ENCODE assay signal across 8 cellular contexts in the genomic region with DNA sequence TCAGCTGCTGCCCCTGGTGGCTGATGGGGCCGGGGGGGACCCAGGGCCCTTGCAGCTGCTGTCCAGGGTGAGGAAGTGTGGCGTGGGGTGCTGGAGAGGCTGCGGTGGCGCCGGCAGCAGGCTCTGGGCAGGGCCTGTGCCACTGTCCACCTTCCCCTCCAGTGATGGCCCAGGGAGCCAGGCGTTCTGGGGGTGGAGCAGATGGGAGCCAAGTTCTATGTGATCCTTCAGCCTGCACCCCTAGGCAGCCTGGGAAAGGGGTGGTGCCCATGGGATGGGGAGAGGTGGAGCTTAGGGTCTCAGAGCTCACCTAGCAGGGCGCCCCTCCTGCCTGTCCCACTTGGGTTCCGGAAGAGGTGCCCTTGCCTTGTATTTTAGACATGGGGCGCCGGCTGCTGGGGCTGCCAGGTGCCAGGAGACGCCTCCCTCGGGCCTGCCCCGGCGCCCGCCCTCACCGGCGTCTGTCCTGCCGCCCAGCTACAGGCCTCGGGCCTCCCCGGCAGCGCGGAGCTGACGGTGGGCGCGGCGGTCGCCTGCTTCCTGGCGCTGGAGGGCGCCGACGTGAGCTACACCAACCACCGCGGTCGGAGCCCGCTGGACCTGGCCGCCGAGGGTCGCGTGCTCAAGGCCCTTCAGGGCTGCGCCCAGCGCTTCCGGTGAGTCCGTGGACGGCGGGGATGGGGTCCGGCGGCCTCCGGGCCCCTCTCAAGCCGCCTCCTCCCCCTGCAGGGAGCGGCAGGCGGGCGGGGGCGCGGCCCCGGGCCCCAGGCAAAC. TPM values are rescaled to one million over a fixed set of nuclear protein-coding genes. Genes with fewer than 3 reads are reported as not detected.
A peak's percentile ranks its signal among the peaks of the same experiment; 100 is the strongest.
DNase-seq lines count a peak whose midpoint lies in the region; ATAC-seq and TF ChIP-seq lines count a peak whose summit lies in the region.

No MANE protein-coding gene starts in this region.

- no peak for TF ChIP-seq RAD21 in IMR-90 (IDR thresholded peaks at IDR 0.05; ENCODE audit: low read length)

- peaks cover 8% of the 10 kb centered on the region for H4K20me1 ChIP-seq in IMR-90 (ENCODE audit: insufficient read depth, low read length)

- H2AFZ ChIP-seq in IMR-90 (replicated peaks; ENCODE audit: low read length, poor library complexity): peak overlapping the region; percentile 32

- H2AK9ac ChIP-seq in IMR-90 (replicated peaks; ENCODE audit: low read depth, low read length, poor library complexity): no peak overlapping the region

- in situ Hi-C loops in IMR-90 (cut with MboI; ENCODE audit: low sequenced_read_pairs): no loop called here

- intact Hi-C loops in IMR-90 (cut with micrococcal nuclease) (no loop called here), heart right ventricle (cut with DNase I) (no loop called here)

- CTCF ChIA-PET in IMR-90 (lab: Yijun Ruan, JAX): no interaction called here
- CTCF ChIA-PET in activated CD8-positive, alpha-beta memory T cell treated with anti-CD3 and anti-CD28 coated beads, Interleukin-2, amount 10 ng/mL, durations not matched to agents 7 days and 5 days (lab: Charles Lee): interaction anchor here (0.9 to 4.0 kb wide), 5 partner anchors 9 to 281 kb away, joined by 3 to 30 read pairs (median 3); a partner anchor contains a TSS

- no peak for TF ChIP-seq POLR2A in IMR-90 (IDR thresholded peaks at IDR 0.05; ENCODE audit: low read depth, low read length)

- no TSS peak for BruUV-seq in IMR-90 (replicated peaks; lab: Mats Ljungman, UMichigan)

- H3K79me1 ChIP-seq in IMR-90 (ENCODE audit: low read depth in 1 of 2, low read length in 2 of 2): no peaks in the 10 kb centered on the region

- H3K23ac ChIP-seq in IMR-90 (ENCODE audit: low read depth, low read length): no peak overlapping the region

- H3K56ac ChIP-seq in IMR-90 (ENCODE audit: extremely low read depth, insufficient read depth, low read length): no peak overlapping the region

- H3K4me3 ChIP-seq in IMR-90 (ENCODE audit: insufficient read depth, low read depth, low read length): no peak overlapping the region
- peak overlapping the region; percentile 13 for H3K4me3 ChIP-seq in iPS-11a (ENCODE audit: low read depth, low read length)
- H3K4me3 ChIP-seq in heart right ventricle: peak overlapping the region in 1 of 10 donors; percentile 38

- H3K4me1 Mint-ChIP-seq in activated CD8-positive, alpha-beta memory T cell treated with anti-CD3 and anti-CD28 coated beads, Interleukin-2, amount 10 ng/mL, durations not matched to agents 7 days and 5 days: peaks cover 4% of the 10 kb centered on the region
- H3K4me1 Mint-ChIP-seq in stimulated activated naive B cell treated with anti-CD40 and anti-IgM and Interleukin-4, amounts not matched to agents 10 μg/mL and 1 μg/mL and 100 μg/mL, for 72 hours: peaks cover 4 to 5% of the 10 kb centered on the region in 2 donors

- H2BK20ac ChIP-seq in IMR-90 (ENCODE audit: low read depth, low read length): no peak overlapping the region

- no peak overlapping the region for H2BK5ac ChIP-seq in IMR-90 (ENCODE audit: low read depth, low read length, poor library complexity, severe bottlenecking)

- no peak overlapping the region for H3K14ac ChIP-seq in IMR-90 (replicated peaks; ENCODE audit: low read depth, low read length)

- H3K4me2 ChIP-seq in IMR-90 (ENCODE audit: low read depth, low read length): no peak overlapping the region

- H3K9me3 Mint-ChIP-seq in activated CD8-positive, alpha-beta memory T cell treated with anti-CD3 and anti-CD28 coated beads, Interleukin-2, amount 10 ng/mL, durations not matched to agents 7 days and 5 days (ENCODE audit: low read depth): no peaks in the 10 kb centered on the region
- peaks cover 0 to 2% of the 10 kb centered on the region in 2 donors for H3K9me3 Mint-ChIP-seq in stimulated activated naive B cell treated with anti-CD40 and anti-IgM and Interleukin-4, amounts not matched to agents 10 μg/mL and 1 μg/mL and 100 μg/mL, for 72 hours

- H3K27ac ChIP-seq in IMR-90 (ENCODE audit: insufficient read depth, low read length): no peak overlapping the region
- peak overlapping the region in 1 of 10 donors; percentile 64 for H3K27ac ChIP-seq in heart right ventricle

- no peak overlapping the region for H4K91ac ChIP-seq in IMR-90 (ENCODE audit: insufficient read depth, low read depth, low read length)

- 73% methylated on average over 39 of the region's 55 CpGs; no CpG with 5 or more reads in 1 of the 2 experiments for WGBS in IMR-90 (ENCODE audit: extremely low coverage in 2 of 2, insufficient read length in 1 of 2), 2 experiments
- 70 to 76% methylated on average over 49 to 55 of the region's 55 CpGs for WGBS in heart right ventricle, 2 donors

- no peak for DNase-seq in IMR-90
- DNase-seq in activated CD8-positive, alpha-beta memory T cell treated with anti-CD3 and anti-CD28 coated beads, Interleukin-2, amount 10 ng/mL, durations not matched to agents 7 days and 5 days: peak; percentile 62
- no peak for DNase-seq in stimulated activated naive B cell treated with anti-CD40 and anti-IgM and Interleukin-4, amounts not matched to agents 10 μg/mL and 1 μg/mL and 100 μg/mL, for 72 hours
- DNase-seq in heart right ventricle: no peak
- DNase-seq in HuH-7 (ENCODE audit: low spot score): no peak
- DNase-seq in NCI-H187 (lab: John Stamatoyannopoulos, UW): no peak

- no peaks in the 10 kb centered on the region for H3K9me1 ChIP-seq in IMR-90 (ENCODE audit: insufficient read depth, low read length)

- H3K27me3 ChIP-seq in IMR-90 (ENCODE audit: control insufficient read depth, insufficient read depth, low read length) (no peaks in the 10 kb centered on the region), heart right ventricle (peaks cover 0 to 41% (median 15%) of the 10 kb centered on the region in 7 donors)

- H3K27me3 Mint-ChIP-seq in activated CD8-positive, alpha-beta memory T cell treated with anti-CD3 and anti-CD28 coated beads, Interleukin-2, amount 10 ng/mL, durations not matched to agents 7 days and 5 days: peaks cover 5% of the 10 kb centered on the region
- H3K27me3 Mint-ChIP-seq in stimulated activated naive B cell treated with anti-CD40 and anti-IgM and Interleukin-4, amounts not matched to agents 10 μg/mL and 1 μg/mL and 100 μg/mL, for 72 hours: peaks cover 9 to 11% of the 10 kb centered on the region in 2 donors

- H3K4ac ChIP-seq in IMR-90 (ENCODE audit: low read depth, low read length): no peak overlapping the region

- H3K9ac ChIP-seq in IMR-90 (ENCODE audit: low read depth, low read length): no peak overlapping the region

- peaks cover 30% of the 10 kb centered on the region for H3K36me3 ChIP-seq in IMR-90 (ENCODE audit: control insufficient read depth, insufficient read depth, low read length)
- H3K36me3 ChIP-seq in heart right ventricle: peaks cover 0 to 39% (median 8%) of the 10 kb centered on the region in 9 donors

- dilution Hi-C loops in IMR-90 (cut with HindIII; ENCODE audit: low sequenced_read_pairs, unreplicated experiment): no loop called here

- H4K5ac ChIP-seq in IMR-90 (ENCODE audit: low read depth, low read length): no peak overlapping the region

- H3K9me3 ChIP-seq in IMR-90 (ENCODE audit: control insufficient read depth, insufficient read depth, low read length) (no peaks in the 10 kb centered on the region), heart right ventricle (no peaks in the 10 kb centered on the region)

- H4K8ac ChIP-seq in IMR-90 (ENCODE audit: low read depth in 2 of 2, low read length in 2 of 2): no peak overlapping the region

- H3K36me3 Mint-ChIP-seq in activated CD8-positive, alpha-beta memory T cell treated with anti-CD3 and anti-CD28 coated beads, Interleukin-2, amount 10 ng/mL, durations not matched to agents 7 days and 5 days: peaks cover 2% of the 10 kb centered on the region
- peaks cover 2 to 8% of the 10 kb centered on the region in 2 donors for H3K36me3 Mint-ChIP-seq in stimulated activated naive B cell treated with anti-CD40 and anti-IgM and Interleukin-4, amounts not matched to agents 10 μg/mL and 1 μg/mL and 100 μg/mL, for 72 hours

- no peak for TF ChIP-seq CTCF in IMR-90 (conservative IDR thresholded peaks at IDR 0.05; ENCODE audit: low read depth, low read length)
- TF ChIP-seq CTCF in heart right ventricle (IDR thresholded peaks at IDR 0.05): no peak

- no peak overlapping the region for H2AK5ac ChIP-seq in IMR-90 (ENCODE audit: low read depth, low read length)

- H3K27ac Mint-ChIP-seq in activated CD8-positive, alpha-beta memory T cell treated with anti-CD3 and anti-CD28 coated beads, Interleukin-2, amount 10 ng/mL, durations not matched to agents 7 days and 5 days: peak overlapping the region; percentile 24
- H3K27ac Mint-ChIP-seq in stimulated activated naive B cell treated with anti-CD40 and anti-IgM and Interleukin-4, amounts not matched to agents 10 μg/mL and 1 μg/mL and 100 μg/mL, for 72 hours: peak overlapping the region; percentile 77

- H2BK15ac ChIP-seq in IMR-90 (ENCODE audit: low read depth, low read length): no peak overlapping the region

- H3K4me1 ChIP-seq in IMR-90 (ENCODE audit: control insufficient read depth, insufficient read depth, low read length) (no peaks in the 10 kb centered on the region; the same call in 1 of the 2 replicates), heart right ventricle (peaks cover 0 to 41% (median 11%) of the 10 kb centered on the region in 9 donors)

- H3K18ac ChIP-seq in IMR-90 (ENCODE audit: low read depth, low read length): no peak overlapping the region

- peak overlapping the region; percentile 13 for H3K4me3 Mint-ChIP-seq in activated CD8-positive, alpha-beta memory T cell treated with anti-CD3 and anti-CD28 coated beads, Interleukin-2, amount 10 ng/mL, durations not matched to agents 7 days and 5 days
- H3K4me3 Mint-ChIP-seq in stimulated activated naive B cell treated with anti-CD40 and anti-IgM and Interleukin-4, amounts not matched to agents 10 μg/mL and 1 μg/mL and 100 μg/mL, for 72 hours: peak overlapping the region in 1 of 2 donors; percentile 55

- ATAC-seq in IMR-90 (ENCODE audit: low read depth) (no peak), heart right ventricle (no peak), GM21786 (IDR thresholded peaks at IDR 0.05; ENCODE audit: unreplicated experiment) (no peak)
- peak; percentile 15 for ATAC-seq in activated CD8-positive, alpha-beta memory T cell treated with anti-CD3 and anti-CD28 coated beads, Interleukin-2, amount 10 ng/mL, durations not matched to agents 7 days and 5 days
- ATAC-seq in stimulated activated naive B cell treated with anti-CD40 and anti-IgM and Interleukin-4, amounts not matched to agents 10 μg/mL and 1 μg/mL and 100 μg/mL, for 72 hours (replicated peaks): no peak

- no peak overlapping the region for H2BK120ac ChIP-seq in IMR-90 (ENCODE audit: low read depth, low read length)

- POLR2A ChIA-PET in IMR-90 (lab: Charles Lee; ENCODE audit: unreplicated experiment): no interaction called here

RNA-seq across cellular contexts. Expression of a gene that starts 3.1 kb away (rescaled TPM):
- total RNA-seq in IMR-90 (2012; rRNA removed) (1.1 and 1.4 TPM in 2 replicates), heart right ventricle (10 to 100 TPM; 21.5 to 87.0 (median 63.1) TPM)
- polyA plus RNA-seq in IMR-90 (2012; rRNA removed) (5.4 and 9.1 TPM in 2 replicates), heart right ventricle (100 to 1,000 TPM in 1 of 2 donors, 10 to 100 TPM in 1; 14.2 to 113 TPM)
- 9.6 and 14.4 TPM in 2 replicates for polyA plus RNA-seq in IMR-90 (2012; cell fraction: cytosol; rRNA removed)
- polyA plus RNA-seq in IMR-90 (2012; cell fraction: nucleus; rRNA removed; ENCODE audit: low replicate concordance): 23.7 and 54.5 TPM in 2 replicates
- total RNA-seq in activated CD8-positive, alpha-beta memory T cell treated with anti-CD3 and anti-CD28 coated beads, Interleukin-2, amount 10 ng/mL, durations not matched to agents 7 days and 5 days: 1 to 10 TPM in 1 of 2 experiments, under 1 TPM in 1; 0.79 to 1.2 TPM

RNA-seq across cellular contexts. Expression of a gene that starts 13.5 kb away (rescaled TPM):
- total RNA-seq in IMR-90 (2012; rRNA removed) (17.2 and 18.1 TPM in 2 replicates), heart right ventricle (100 to 1,000 TPM in 1 of 10 donors, 10 to 100 TPM in 9; 53.6 to 110 (median 74.7) TPM)
- polyA plus RNA-seq in IMR-90 (2012; rRNA removed) (47.8 and 58.0 TPM in 2 replicates), heart right ventricle (100 to 1,000 TPM in 1 of 2 donors, 10 to 100 TPM in 1; 56.0 to 248 TPM)
- polyA plus RNA-seq in IMR-90 (2012; cell fraction: cytosol; rRNA removed): 32.4 and 47.2 TPM in 2 replicates
- 393 and 1,256 TPM in 2 replicates for polyA plus RNA-seq in IMR-90 (2012; cell fraction: nucleus; rRNA removed; ENCODE audit: low replicate concordance)
- total RNA-seq in activated CD8-positive, alpha-beta memory T cell treated with anti-CD3 and anti-CD28 coated beads, Interleukin-2, amount 10 ng/mL, durations not matched to agents 7 days and 5 days: 10 to 100 TPM; 40.0 to 48.3 TPM

RNA-seq across cellular contexts. Expression of a gene that starts 28.9 kb away (rescaled TPM):
- total RNA-seq in IMR-90 (2012; rRNA removed) (0.28 and 0.36 TPM in 2 replicates), heart right ventricle (1 to 10 TPM in 8 of 10 donors, under 1 TPM in 2; 0.66 to 5.9 (median 2.3) TPM)
- polyA plus RNA-seq in IMR-90 (2012; rRNA removed) (5.8 and 7.6 TPM in 2 replicates), heart right ventricle (1 to 10 TPM; 1.1 to 3.8 TPM)
- 6.7 and 13.9 TPM in 2 replicates for polyA plus RNA-seq in IMR-90 (2012; cell fraction: cytosol; rRNA removed)
- 1.9 and 5.3 TPM in 2 replicates for polyA plus RNA-seq in IMR-90 (2012; cell fraction: nucleus; rRNA removed; ENCODE audit: low replicate concordance)
- total RNA-seq in activated CD8-positive, alpha-beta memory T cell treated with anti-CD3 and anti-CD28 coated beads, Interleukin-2, amount 10 ng/mL, durations not matched to agents 7 days and 5 days: 1 to 10 TPM; 3.1 to 4.4 TPM

RNA-seq across cellular contexts. Expression of a gene that starts 30.0 kb away (rescaled TPM):
- total RNA-seq in IMR-90 (2012; rRNA removed) (8.2 and 8.9 TPM in 2 replicates), heart right ventricle (10 to 100 TPM; 20.9 to 30.4 (median 23.8) TPM)
- polyA plus RNA-seq in IMR-90 (2012; rRNA removed) (16.3 and 19.1 TPM in 2 replicates), heart right ventricle (10 to 100 TPM; 31.4 to 34.1 TPM)
- polyA plus RNA-seq in IMR-90 (2012; cell fraction: cytosol; rRNA removed): 7.1 and 9.1 TPM in 2 replicates
- polyA plus RNA-seq in IMR-90 (2012; cell fraction: nucleus; rRNA removed; ENCODE audit: low replicate concordance): 19.2 and 19.6 TPM in 2 replicates
- total RNA-seq in activated CD8-positive, alpha-beta memory T cell treated with anti-CD3 and anti-CD28 coated beads, Interleukin-2, amount 10 ng/mL, durations not matched to agents 7 days and 5 days: 10 to 100 TPM; 40.5 to 45.9 TPM

RNA-seq across cellular contexts. Expression of a gene that starts 54.2 kb away (rescaled TPM):
- 33.7 and 43.3 TPM in 2 replicates for total RNA-seq in IMR-90 (2012; rRNA removed)
- 88.4 and 94.0 TPM in 2 replicates for polyA plus RNA-seq in IMR-90 (2012; rRNA removed)
- polyA plus RNA-seq in IMR-90 (2012; cell fraction: cytosol; rRNA removed): 64.1 and 72.5 TPM in 2 replicates
- 50.5 and 89.0 TPM in 2 replicates for polyA plus RNA-seq in IMR-90 (2012; cell fraction: nucleus; rRNA removed; ENCODE audit: low replicate concordance)
- 100 to 1,000 TPM; 114 to 132 TPM for total RNA-seq in activated CD8-positive, alpha-beta memory T cell treated with anti-CD3 and anti-CD28 coated beads, Interleukin-2, amount 10 ng/mL, durations not matched to agents 7 days and 5 days
- total RNA-seq in heart right ventricle: 100 to 1,000 TPM in 4 of 10 donors, 10 to 100 TPM in 6; 73.8 to 138 (median 77.9) TPM
- polyA plus RNA-seq in heart right ventricle: 100 to 1,000 TPM in 1 of 2 donors, 10 to 100 TPM in 1; 96.3 to 122 TPM
